Comparison of ENCODE assay signal across 17 cellular contexts in the genomic region with DNA sequence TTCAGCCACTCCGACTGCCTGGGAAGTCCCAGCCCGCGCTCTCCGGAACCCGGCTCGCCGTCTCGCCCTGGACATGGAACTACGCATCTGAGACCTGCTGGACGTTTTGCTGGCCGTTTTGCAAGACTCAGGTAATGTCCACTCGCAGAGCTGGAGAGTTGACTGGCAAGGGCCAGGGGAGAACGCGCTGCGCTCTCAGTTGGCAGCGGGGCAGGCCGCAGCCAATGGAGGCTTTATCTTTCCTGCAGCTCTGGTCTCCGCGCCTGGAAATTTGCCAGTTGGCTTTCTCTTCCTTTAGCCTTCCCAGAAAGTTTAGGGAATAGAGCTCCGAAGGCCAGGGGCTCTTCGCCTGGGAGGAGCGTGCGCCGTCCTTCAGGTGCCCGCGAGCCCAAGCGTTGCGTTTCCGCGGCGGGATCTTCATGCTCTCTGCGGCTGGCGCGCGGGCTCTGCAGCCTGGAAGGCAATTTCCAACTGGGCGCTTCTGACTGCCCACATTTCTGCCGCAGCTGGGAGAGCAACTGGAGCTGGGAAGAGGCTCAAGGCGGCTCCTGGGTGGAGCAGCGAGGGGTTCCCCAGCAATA. TPM values are rescaled to one million over a fixed set of nuclear protein-coding genes. Genes with fewer than 3 reads are reported as not detected.
DNase-seq lines count a peak whose midpoint lies in the region; ATAC-seq and TF ChIP-seq lines count a peak whose summit lies in the region.
"Had no signal": no experiment of that assay in that cellular context is flagged by ENCODE, and none has a peak within 500 bp of the region (broad histone marks: within the 10 kb centered on the region; RNA-seq: fewer than 3 reads in every experiment).

No MANE protein-coding gene starts in this region.

- no peaks in the 10 kb centered on the region for H3K4me1 Mint-ChIP-seq in glutamatergic neuron (ENCODE audit: low read depth, unreplicated experiment)
- H3K4me1 Mint-ChIP-seq: activated naive CD8-positive, alpha-beta T cell treated with anti-CD3 and anti-CD28 coated beads, Interleukin-2, amount 50 U/mL, for 24 hours had no signal

- H3K36me3 ChIP-seq in PC-9 (ENCODE audit: low read depth) (no peaks in the 10 kb centered on the region), neural cell (ENCODE audit: insufficient read depth, low read length) (no peaks in the 10 kb centered on the region)

- no peak overlapping the region for H3K9ac ChIP-seq in neural cell (ENCODE audit: low read length)

- peak overlapping the region; percentile 87 for H3K4me3 Mint-ChIP-seq in glutamatergic neuron (ENCODE audit: unreplicated experiment)
- H3K4me3 Mint-ChIP-seq: activated naive CD8-positive, alpha-beta T cell treated with anti-CD3 and anti-CD28 coated beads, Interleukin-2, amount 50 U/mL, for 24 hours had no signal

- H3K27me3 ChIP-seq in PC-9 (ENCODE audit: insufficient read depth, low read depth) (no peaks in the 10 kb centered on the region), neural cell (ENCODE audit: insufficient read depth, low read depth, low read length) (peaks cover 40% of the 10 kb centered on the region)

- H3K27ac ChIP-seq in PC-9 = no peak overlapping the region
- H3K27ac ChIP-seq in neural cell (ENCODE audit: low read length) = no peak overlapping the region

- H3K9me2 ChIP-seq in PC-9 (ENCODE audit: insufficient read depth) (no peaks in the 10 kb centered on the region), neural cell (ENCODE audit: insufficient read depth, low read length) (no peaks in the 10 kb centered on the region)

- TF ChIP-seq CTCF in PC-9 (conservative IDR thresholded peaks at IDR 0.05) = no peak
- no peak for TF ChIP-seq CTCF in glutamatergic neuron (IDR thresholded peaks at IDR 0.05; ENCODE audit: partially characterized antibody, unreplicated experiment)
- no peak for TF ChIP-seq CTCF in neural cell (IDR thresholded peaks at IDR 0.05; ENCODE audit: poor library complexity, severe bottlenecking)

- peaks cover 8% of the 10 kb centered on the region for H3K27me3 Mint-ChIP-seq in glutamatergic neuron (ENCODE audit: unreplicated experiment)

- no peaks in the 10 kb centered on the region for H3K36me3 Mint-ChIP-seq in glutamatergic neuron (ENCODE audit: unreplicated experiment)

- intact Hi-C loops in PC-9 (cut with micrococcal nuclease; ENCODE audit: unreplicated experiment) = loop anchor here (1.0 to 5.0 kb wide), 4 partner anchors 95 to 625 kb away; no protein-coding TSS in a partner anchor

- POLR2A ChIA-PET in PC-9 (lab: Charles Lee; ENCODE audit: unreplicated experiment) = no interaction called here

- CTCF ChIA-PET in PC-9 (lab: Charles Lee) = no interaction called here

- peak; percentile 2 for DNase-seq in DMS53 treated with DMSO at 0.1 percent for 48 hours (lab: John Stamatoyannopoulos, UW; ENCODE audit: unreplicated experiment)
- DNase-seq in PC-9 = peak; percentile 7 to 35
- no peak for DNase-seq in glutamatergic neuron
- no peak for DNase-seq in cortex of kidney (lab: John Stamatoyannopoulos, UW)
- no peak for DNase-seq in islet precursor cell
- DNase-seq in SIG-M5 (lab: John Stamatoyannopoulos, UW) = no peak
- DNase-seq: activated CD4-positive, CD25-positive, alpha-beta regulatory T cell treated with anti-CD3 and anti-CD28 coated beads, Interleukin-2, amount 50 U/mL, for 72 hours; activated naive CD8-positive, alpha-beta T cell treated with anti-CD3 and anti-CD28 coated beads, Interleukin-2, amount 50 U/mL, for 24 hours; DMS153; effector CD4-positive, alpha-beta T cell; NCI-H2171 treated with DMSO at 0.1 percent for 48 hours; stimulated activated CD4-positive, alpha-beta T cell treated with anti-CD3 and anti-CD28 coated beads, Interleukin-4, amount 100 ng/mL, for 4 hours; stimulated activated naive CD4-positive, alpha-beta T cell; T-helper 1 cell had no signal

- no peak overlapping the region for H3K27ac Mint-ChIP-seq in glutamatergic neuron (ENCODE audit: unreplicated experiment)
- H3K27ac Mint-ChIP-seq: activated naive CD8-positive, alpha-beta T cell treated with anti-CD3 and anti-CD28 coated beads, Interleukin-2, amount 50 U/mL, for 24 hours had no signal

- H2AFZ ChIP-seq in PC-9 (peak overlapping the region; percentile 94), neural cell (ENCODE audit: low read depth, low read length) (no peak overlapping the region)

- no peak for ATAC-seq in HG02852 (IDR thresholded peaks at IDR 0.05; ENCODE audit: unreplicated experiment)
- ATAC-seq: activated naive CD8-positive, alpha-beta T cell treated with anti-CD3 and anti-CD28 coated beads, Interleukin-2, amount 50 U/mL, for 24 hours had no signal

- no peaks in the 10 kb centered on the region for H3F3A ChIP-seq in PC-9 (ENCODE audit: insufficient read depth, low read depth)
- H3F3A ChIP-seq in neural cell (ENCODE audit: insufficient read depth, low read length, poor library complexity, severe bottlenecking) = no peaks in the 10 kb centered on the region

- no peaks in the 10 kb centered on the region for H3K4me1 ChIP-seq in PC-9 (replicated peaks; ENCODE audit: insufficient read depth)

- H3K79me2 ChIP-seq in PC-9 (ENCODE audit: low read depth) = 0 out of 2 replicates have a peak, but pooled peaks cover 3% of the 10 kb centered on the region
- no peaks in the 10 kb centered on the region for H3K79me2 ChIP-seq in neural cell (replicated peaks; ENCODE audit: insufficient read depth, low read length)

- H3K4me2 ChIP-seq in PC-9 = peak overlapping the region; percentile 87
- peak overlapping the region; percentile 44 for H3K4me2 ChIP-seq in neural cell (ENCODE audit: low read length)

- no peak for TF ChIP-seq EP300 in neural cell (conservative IDR thresholded peaks at IDR 0.05; ENCODE audit: poor library complexity, severe bottlenecking)

- H3K9me3 ChIP-seq in PC-9 (ENCODE audit: insufficient read depth, low read depth) = no peaks in the 10 kb centered on the region
- H3K9me3 ChIP-seq in neural cell (ENCODE audit: low read length) = no peaks in the 10 kb centered on the region

- TF ChIP-seq RAD21 in neural cell (conservative IDR thresholded peaks at IDR 0.05) = no peak

- H3K4me3 ChIP-seq in PC-9 = peak overlapping the region; percentile 77
- peak overlapping the region; percentile 69 for H3K4me3 ChIP-seq in neural cell (ENCODE audit: low read length)
- H3K4me3 ChIP-seq: lung had no signal

- no TSS peak for BruUV-seq in PC-9 (replicated peaks; lab: Mats Ljungman, UMichigan)

- peaks cover 2% of the 10 kb centered on the region for H3K9me3 Mint-ChIP-seq in glutamatergic neuron (ENCODE audit: unreplicated experiment)
- H3K9me3 Mint-ChIP-seq: activated naive CD8-positive, alpha-beta T cell treated with anti-CD3 and anti-CD28 coated beads, Interleukin-2, amount 50 U/mL, for 24 hours had no signal

- H4K20me1 ChIP-seq in PC-9 (ENCODE audit: insufficient read depth) (no peaks in the 10 kb centered on the region), neural cell (ENCODE audit: insufficient read depth) (no peaks in the 10 kb centered on the region)

TF ChIP-seq in neural cell, 6 proteins besides CTCF, POLR2A, EP300 and RAD21:
- no peak for TF ChIP-seq MXI1 (conservative IDR thresholded peaks at IDR 0.05; ENCODE audit: poor library complexity, severe bottlenecking)
- TF ChIP-seq POLR2AphosphoS5 (IDR thresholded peaks at IDR 0.05) = no peak
- TF ChIP-seq TAF1 (IDR thresholded peaks at IDR 0.05; ENCODE audit: low read depth) = no peak
- TF ChIP-seq, protein P1, sequence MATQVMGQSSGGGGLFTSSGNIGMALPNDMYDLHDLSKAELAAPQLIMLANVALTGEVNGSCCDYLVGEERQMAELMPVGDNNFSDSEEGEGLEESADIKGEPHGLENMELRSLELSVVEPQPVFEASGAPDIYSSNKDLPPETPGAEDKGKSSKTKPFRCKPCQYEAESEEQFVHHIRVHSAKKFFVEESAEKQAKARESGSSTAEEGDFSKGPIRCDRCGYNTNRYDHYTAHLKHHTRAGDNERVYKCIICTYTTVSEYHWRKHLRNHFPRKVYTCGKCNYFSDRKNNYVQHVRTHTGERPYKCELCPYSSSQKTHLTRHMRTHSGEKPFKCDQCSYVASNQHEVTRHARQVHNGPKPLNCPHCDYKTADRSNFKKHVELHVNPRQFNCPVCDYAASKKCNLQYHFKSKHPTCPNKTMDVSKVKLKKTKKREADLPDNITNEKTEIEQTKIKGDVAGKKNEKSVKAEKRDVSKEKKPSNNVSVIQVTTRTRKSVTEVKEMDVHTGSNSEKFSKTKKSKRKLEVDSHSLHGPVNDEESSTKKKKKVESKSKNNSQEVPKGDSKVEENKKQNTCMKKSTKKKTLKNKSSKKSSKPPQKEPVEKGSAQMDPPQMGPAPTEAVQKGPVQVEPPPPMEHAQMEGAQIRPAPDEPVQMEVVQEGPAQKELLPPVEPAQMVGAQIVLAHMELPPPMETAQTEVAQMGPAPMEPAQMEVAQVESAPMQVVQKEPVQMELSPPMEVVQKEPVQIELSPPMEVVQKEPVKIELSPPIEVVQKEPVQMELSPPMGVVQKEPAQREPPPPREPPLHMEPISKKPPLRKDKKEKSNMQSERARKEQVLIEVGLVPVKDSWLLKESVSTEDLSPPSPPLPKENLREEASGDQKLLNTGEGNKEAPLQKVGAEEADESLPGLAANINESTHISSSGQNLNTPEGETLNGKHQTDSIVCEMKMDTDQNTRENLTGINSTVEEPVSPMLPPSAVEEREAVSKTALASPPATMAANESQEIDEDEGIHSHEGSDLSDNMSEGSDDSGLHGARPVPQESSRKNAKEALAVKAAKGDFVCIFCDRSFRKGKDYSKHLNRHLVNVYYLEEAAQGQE (IDR thresholded peaks at IDR 0.05; ENCODE audit: borderline replicate concordance) = no peak
- TF ChIP-seq EZH2 (IDR thresholded peaks at IDR 0.05; ENCODE audit: borderline replicate concordance, insufficient read depth, low read length, poor library complexity, severe bottlenecking) = no peak
- TF ChIP-seq SMC3 (conservative IDR thresholded peaks at IDR 0.05; ENCODE audit: poor library complexity) = no peak

RNA-seq across cellular contexts. Expression of a gene that starts 1.0 kb away (rescaled TPM):
- total RNA-seq in PC-9 (2021) (0.43 and 1.6 TPM in 2 replicates), glutamatergic neuron (ENCODE audit: unreplicated experiment) (0.76 TPM)
- 0.72 TPM in 1 of 2 replicates, not detected in the other for polyA plus RNA-seq in neural cell
- polyA minus RNA-seq in neural cell = 0.58 and 0.97 TPM in 2 replicates
- polyA plus RNA-seq: lung had no signal

Comparison
In these comparisons a context has a peak if more than half of its experiments do, and no peak if none do; other contexts are left out.
1. DNase-seq: peak in DMS53 treated with DMSO at 0.1 percent for 48 hours (single experiment) and PC-9 (2 of 2); none in glutamatergic neuron (single experiment), cortex of kidney (single experiment), islet precursor cell (single experiment) and SIG-M5 (single experiment).